12 cellular contexts compared by ENCODE assay signal in genomic region chr6:56357616-56358373, GRCh38.
DNase-seq lines count a peak whose midpoint lies in the region; ATAC-seq and TF ChIP-seq lines count a peak whose summit lies in the region.
"Had no signal": no experiment of that assay in that cellular context is flagged by ENCODE, and none has a peak within 500 bp of the region (broad histone marks: within the 10 kb centered on the region; RNA-seq: fewer than 3 reads in every experiment).

No MANE protein-coding gene starts in this region.

- H3K18ac ChIP-seq in mesendoderm (ENCODE audit: low read length) = no peak overlapping the region

- no peak for TF ChIP-seq CTCF in sigmoid colon (IDR thresholded peaks at IDR 0.05)
- TF ChIP-seq CTCF in CD8-positive, alpha-beta T cell (IDR thresholded peaks at IDR 0.05) = no peak

- H3K36me3 Mint-ChIP-seq in CD8-positive, alpha-beta T cell = no peaks in the 10 kb centered on the region
- H3K36me3 Mint-ChIP-seq: activated naive CD8-positive, alpha-beta T cell treated with anti-CD3 and anti-CD28 coated beads, Interleukin-2, amount 10 ng/mL, durations not matched to agents 7 days and 5 days had no signal

- ATAC-seq in GM18867 (IDR thresholded peaks at IDR 0.05; ENCODE audit: unreplicated experiment) (peak; percentile 79), HG03565 (IDR thresholded peaks at IDR 0.05; ENCODE audit: unreplicated experiment) (peak; percentile 50), GM19023 (IDR thresholded peaks at IDR 0.05; ENCODE audit: unreplicated experiment) (no peak)
- ATAC-seq in CD8-positive, alpha-beta T cell = no peak
- ATAC-seq: esophagus mucosa had no signal

- no peaks in the 10 kb centered on the region for H3K27me3 ChIP-seq in sigmoid colon
- H3K27me3 ChIP-seq in CD8-positive, alpha-beta T cell (ENCODE audit: insufficient read depth, low read length) = no peaks in the 10 kb centered on the region
- H3K27me3 ChIP-seq in mesendoderm (ENCODE audit: insufficient read depth, low read length, poor library complexity) = no peaks in the 10 kb centered on the region
- H3K27me3 ChIP-seq: colonic mucosa had no signal

- no peak overlapping the region for H3K4me3 Mint-ChIP-seq in CD8-positive, alpha-beta T cell
- H3K4me3 Mint-ChIP-seq: activated naive CD8-positive, alpha-beta T cell treated with anti-CD3 and anti-CD28 coated beads, Interleukin-2, amount 10 ng/mL, durations not matched to agents 7 days and 5 days had no signal

- no peak for TF ChIP-seq EP300 in sigmoid colon (IDR thresholded peaks at IDR 0.05)

- no peak overlapping the region for H2BK120ac ChIP-seq in mesendoderm (ENCODE audit: low read depth, low read length)

- POLR2A ChIA-PET in CD8-positive, alpha-beta T cell (lab: Charles Lee) = no interaction called here

- WGBS in sigmoid colon, 2 donors = 56 to 74% methylated on average over 6 of the region's 6 CpGs
- WGBS in mesendoderm (ENCODE audit: extremely low coverage, insufficient coverage, low lambda C conversion rate) = no CpG with 5 or more reads among the region's 6 CpGs

- H2AK5ac ChIP-seq in mesendoderm (ENCODE audit: low read length) = no peak overlapping the region

- no peak overlapping the region for H3K27ac Mint-ChIP-seq in CD8-positive, alpha-beta T cell
- H3K27ac Mint-ChIP-seq: activated naive CD8-positive, alpha-beta T cell treated with anti-CD3 and anti-CD28 coated beads, Interleukin-2, amount 10 ng/mL, durations not matched to agents 7 days and 5 days had no signal

- H3K4me3 ChIP-seq in sigmoid colon (no peak overlapping the region), mesendoderm (ENCODE audit: low read length) (no peak overlapping the region)
- H3K4me3 ChIP-seq in CD8-positive, alpha-beta T cell (ENCODE audit: low read depth, low read length) = no peak overlapping the region
- H3K4me3 ChIP-seq: colonic mucosa had no signal

- no peak overlapping the region for H3K9ac ChIP-seq in mesendoderm (ENCODE audit: low read length)

- no peak overlapping the region for H3K23ac ChIP-seq in mesendoderm (ENCODE audit: low read length)

- no peak overlapping the region for H2BK15ac ChIP-seq in mesendoderm (replicated peaks; ENCODE audit: low read depth)

- DNase-seq in astrocyte of the hippocampus (ENCODE audit: low read depth, low spot score) (peak; percentile 59), sigmoid colon (no peak), mesendoderm (no peak)
- DNase-seq in CD8-positive, alpha-beta T cell = no peak
- DNase-seq: activated naive CD8-positive, alpha-beta T cell treated with anti-CD3 and anti-CD28 coated beads, Interleukin-2, amount 10 ng/mL, durations not matched to agents 7 days and 5 days; colonic mucosa; COR-L47; NCI-H1105 treated with DMSO at 0.1 percent for 48 hours had no signal

- H4K8ac ChIP-seq in mesendoderm (ENCODE audit: low read depth, low read length) = no peak overlapping the region

- H3K4ac ChIP-seq in mesendoderm (ENCODE audit: low read depth, low read length) = no peak overlapping the region

- no peak overlapping the region for H3K4me2 ChIP-seq in mesendoderm (ENCODE audit: low read length)

- H3K27ac ChIP-seq in sigmoid colon = peak overlapping the region in 3 of 4 donors; percentile 30 to 62 (median 59)
- H3K27ac ChIP-seq in CD8-positive, alpha-beta T cell (ENCODE audit: low read depth, low read length) = no peak overlapping the region
- no peak overlapping the region for H3K27ac ChIP-seq in mesendoderm (ENCODE audit: low read depth, low read length)
- H3K27ac ChIP-seq: colonic mucosa had no signal

- no peak overlapping the region for H2BK5ac ChIP-seq in mesendoderm (ENCODE audit: low read length)

- H4K5ac ChIP-seq in mesendoderm (ENCODE audit: low read length) = no peak overlapping the region

- peaks cover 0 to 3% (median 0%) of the 10 kb centered on the region in 4 donors for H3K9me3 ChIP-seq in sigmoid colon
- H3K9me3 ChIP-seq in CD8-positive, alpha-beta T cell (ENCODE audit: low read length) = no peaks in the 10 kb centered on the region
- H3K9me3 ChIP-seq: colonic mucosa had no signal

- peaks cover 0 to 43% (median 33%) of the 10 kb centered on the region in 4 donors for H3K4me1 ChIP-seq in sigmoid colon
- no peaks in the 10 kb centered on the region for H3K4me1 ChIP-seq in CD8-positive, alpha-beta T cell (ENCODE audit: insufficient read depth, low read length)
- no peaks in the 10 kb centered on the region for H3K4me1 ChIP-seq in mesendoderm (ENCODE audit: control insufficient read depth, low read depth, low read length)
- H3K4me1 ChIP-seq: colonic mucosa had no signal

- no peaks in the 10 kb centered on the region for H3K27me3 Mint-ChIP-seq in CD8-positive, alpha-beta T cell (ENCODE audit: low read depth)

- no peaks in the 10 kb centered on the region for H3K79me2 ChIP-seq in mesendoderm (ENCODE audit: control insufficient read depth, insufficient read depth, low read length)

- no peak for TF ChIP-seq POLR2A in sigmoid colon (IDR thresholded peaks at IDR 0.05)

- no peaks in the 10 kb centered on the region for H3K4me1 Mint-ChIP-seq in CD8-positive, alpha-beta T cell (ENCODE audit: low read depth)
- H3K4me1 Mint-ChIP-seq: activated naive CD8-positive, alpha-beta T cell treated with anti-CD3 and anti-CD28 coated beads, Interleukin-2, amount 10 ng/mL, durations not matched to agents 7 days and 5 days had no signal

- CTCF ChIA-PET in CD8-positive, alpha-beta T cell (lab: Charles Lee) = interaction anchor here (1.0 to 1.8 kb wide), 3 partner anchors 24 to 236 kb away, joined by 3 to 10 read pairs (median 4); no protein-coding TSS in a partner anchor

- peaks cover 2% of the 10 kb centered on the region for H3K9me3 Mint-ChIP-seq in CD8-positive, alpha-beta T cell

- H3K56ac ChIP-seq in mesendoderm (ENCODE audit: low read length) = no peak overlapping the region

- H3K79me1 ChIP-seq in mesendoderm (ENCODE audit: low read length) = no peaks in the 10 kb centered on the region

- H3K36me3 ChIP-seq in sigmoid colon (no peaks in the 10 kb centered on the region), mesendoderm (ENCODE audit: control insufficient read depth, insufficient read depth, low read length) (no peaks in the 10 kb centered on the region)
- no peaks in the 10 kb centered on the region for H3K36me3 ChIP-seq in CD8-positive, alpha-beta T cell (ENCODE audit: insufficient read depth, low read length)
- H3K36me3 ChIP-seq: colonic mucosa had no signal

- intact Hi-C loops in sigmoid colon (cut with DNase I) = no loop called here
- intact Hi-C loops in CD8-positive, alpha-beta T cell (cut with DNase I, micrococcal nuclease) = loop anchor here in 1 of 2 experiments (2.0 to 5.0 kb wide), 2 partner anchors 341 to 965 kb away; no protein-coding TSS in a partner anchor

Comparison
In these comparisons a context has a peak if more than half of its experiments do, and no peak if none do; other contexts are left out.
1. ATAC-seq: peak in GM18867 (single experiment) and HG03565 (single experiment); none in GM19023 (single experiment) and CD8-positive, alpha-beta T cell (single experiment).
2. H3K27ac ChIP-seq: peak in sigmoid colon (3 of 4); none in CD8-positive, alpha-beta T cell (single experiment) and mesendoderm (single experiment).